ENCODE assay signal across 8 cellular contexts in genomic region chr16:53099318-53100130, GRCh38. TPM values are rescaled to one million over a fixed set of nuclear protein-coding genes. Genes with fewer than 3 reads are reported as not detected.
DNase-seq lines count a peak whose midpoint lies in the region; ATAC-seq and TF ChIP-seq lines count a peak whose summit lies in the region.

No MANE protein-coding gene starts in this region.

- H3K27ac ChIP-seq in AG04450 (ENCODE audit: low read depth, low read length): peak overlapping the region; percentile 97

- peak overlapping the region; percentile 93 for H3K27ac Mint-ChIP-seq in activated CD4-positive, alpha-beta T cell treated with anti-CD3 and anti-CD28 coated beads, Interleukin-2, amount 10 ng/mL, durations not matched to agents 24 days and 14 days
- H3K27ac Mint-ChIP-seq in dendritic cell treated with granulocyte-macrophage colony-stimulating factor and Interleukin-4, amounts not matched to agents 40 ng/mL and 50 ng/mL, for 4 days: peak overlapping the region; percentile 95

- DNase-seq in AG04450 (ENCODE audit: low read depth, low spot score) (no peak), NCI-H345 treated with DMSO at 0.1 percent for 48 hours (lab: John Stamatoyannopoulos, UW; ENCODE audit: unreplicated experiment) (peak; percentile 57), left lobe of liver (ENCODE audit: low spot score) (peak; percentile 95)
- peak; percentile 84 for DNase-seq in activated CD4-positive, alpha-beta T cell treated with anti-CD3 and anti-CD28 coated beads, Interleukin-2, amount 10 ng/mL, durations not matched to agents 24 days and 14 days
- DNase-seq in stimulated activated CD4-positive, alpha-beta T cell treated with anti-CD3 and anti-CD28 coated beads, Interleukin-2, amount 100 ng/mL, for 24 hours: peak; percentile 49 to 60

- peak overlapping the region; percentile 81 for H3K4me3 Mint-ChIP-seq in activated CD4-positive, alpha-beta T cell treated with anti-CD3 and anti-CD28 coated beads, Interleukin-2, amount 10 ng/mL, durations not matched to agents 24 days and 14 days
- H3K4me3 Mint-ChIP-seq in dendritic cell treated with granulocyte-macrophage colony-stimulating factor and Interleukin-4, amounts not matched to agents 40 ng/mL and 50 ng/mL, for 4 days: peak overlapping the region; percentile 82

- no peaks in the 10 kb centered on the region for H3K9me3 Mint-ChIP-seq in activated CD4-positive, alpha-beta T cell treated with anti-CD3 and anti-CD28 coated beads, Interleukin-2, amount 10 ng/mL, durations not matched to agents 24 days and 14 days
- H3K9me3 Mint-ChIP-seq in dendritic cell treated with granulocyte-macrophage colony-stimulating factor and Interleukin-4, amounts not matched to agents 40 ng/mL and 50 ng/mL, for 4 days: no peaks in the 10 kb centered on the region

- peaks cover 17% of the 10 kb centered on the region for H3K4me1 Mint-ChIP-seq in activated CD4-positive, alpha-beta T cell treated with anti-CD3 and anti-CD28 coated beads, Interleukin-2, amount 10 ng/mL, durations not matched to agents 24 days and 14 days
- H3K4me1 Mint-ChIP-seq in dendritic cell treated with granulocyte-macrophage colony-stimulating factor and Interleukin-4, amounts not matched to agents 40 ng/mL and 50 ng/mL, for 4 days (ENCODE audit: low read depth): peaks cover 39% of the 10 kb centered on the region

- no peaks in the 10 kb centered on the region for H3K27me3 Mint-ChIP-seq in activated CD4-positive, alpha-beta T cell treated with anti-CD3 and anti-CD28 coated beads, Interleukin-2, amount 10 ng/mL, durations not matched to agents 24 days and 14 days
- no peaks in the 10 kb centered on the region for H3K27me3 Mint-ChIP-seq in dendritic cell treated with granulocyte-macrophage colony-stimulating factor and Interleukin-4, amounts not matched to agents 40 ng/mL and 50 ng/mL, for 4 days

- no peak for TF ChIP-seq CTCF in AG04450 (IDR thresholded peaks at IDR 0.05; ENCODE audit: low read depth, low read length)

- H3K4me3 ChIP-seq in AG04450 (ENCODE audit: low read depth, low read length): peak overlapping the region; percentile 51

- ATAC-seq in GM19023 (IDR thresholded peaks at IDR 0.05; ENCODE audit: unreplicated experiment): peak; percentile 56
- peak; percentile 56 for ATAC-seq in HG03196 (IDR thresholded peaks at IDR 0.05; ENCODE audit: unreplicated experiment)
- ATAC-seq in left lobe of liver: peak; percentile 91

- H3K27me3 ChIP-seq in AG04450 (ENCODE audit: control insufficient read depth, insufficient read depth, low read length): no peaks in the 10 kb centered on the region

- POLR2A ChIA-PET in AG04450 (lab: Yijun Ruan, JAX): interaction anchor here (0.9 to 2.1 kb wide), 6 partner anchors 9 to 30 kb away, joined by 3 to 18 read pairs (median 5); no protein-coding TSS in a partner anchor

- intact Hi-C loops in activated CD4-positive, alpha-beta T cell treated with anti-CD3 and anti-CD28 coated beads, Interleukin-2, amount 10 ng/mL, durations not matched to agents 24 days and 14 days (cut with micrococcal nuclease): loop anchor here (1.0 to 2.0 kb wide), 2 partner anchors 30 to 45 kb away; partner anchors contain the start of gene CHD9
- intact Hi-C loops in dendritic cell treated with granulocyte-macrophage colony-stimulating factor and Interleukin-4, amounts not matched to agents 40 ng/mL and 50 ng/mL, for 4 days (cut with micrococcal nuclease): loop anchor here (1.0 to 2.0 kb wide), 2 partner anchors 8 to 31 kb away; no protein-coding TSS in a partner anchor

- CTCF ChIA-PET in AG04450 (lab: Charles Lee): no interaction called here

- no peaks in the 10 kb centered on the region for H3K9me3 ChIP-seq in AG04450 (ENCODE audit: control insufficient read depth, insufficient read depth, low read length)

- H3K36me3 Mint-ChIP-seq in activated CD4-positive, alpha-beta T cell treated with anti-CD3 and anti-CD28 coated beads, Interleukin-2, amount 10 ng/mL, durations not matched to agents 24 days and 14 days (ENCODE audit: low read depth): peaks cover 3% of the 10 kb centered on the region
- H3K36me3 Mint-ChIP-seq in dendritic cell treated with granulocyte-macrophage colony-stimulating factor and Interleukin-4, amounts not matched to agents 40 ng/mL and 50 ng/mL, for 4 days (ENCODE audit: low read depth): peaks cover 22% of the 10 kb centered on the region

RNA-seq across cellular contexts. Expression of gene CHD9, which starts 44.7 kb away (rescaled TPM):
- 27.9 and 42.6 TPM in 2 replicates for polyA plus RNA-seq in AG04450 (2011; rRNA removed)
- polyA minus RNA-seq in AG04450 (2011; rRNA and poly(A)+ RNA removed): 55.4 and 114 TPM in 2 replicates
- 19.6 and 20.7 TPM in 2 replicates for total RNA-seq in activated CD4-positive, alpha-beta T cell treated with anti-CD3 and anti-CD28 coated beads, Interleukin-2, amount 10 ng/mL, durations not matched to agents 24 days and 14 days
- 34.7 TPM for total RNA-seq in left lobe of liver

RNA-seq across cellular contexts. Expression of gene CHD9NB, which starts 46.8 kb away (rescaled TPM):
- polyA plus RNA-seq in AG04450 (2011; rRNA removed): 1.2 and 1.4 TPM in 2 replicates
- polyA minus RNA-seq in AG04450 (2011; rRNA and poly(A)+ RNA removed): 2.5 and 3.6 TPM in 2 replicates
- 0.14 and 0.16 TPM in 2 replicates for total RNA-seq in activated CD4-positive, alpha-beta T cell treated with anti-CD3 and anti-CD28 coated beads, Interleukin-2, amount 10 ng/mL, durations not matched to agents 24 days and 14 days
- total RNA-seq in left lobe of liver: 1.1 TPM
